Comparison of ENCODE assay signal across 16 cellular contexts in genomic region chr7:109354000-109354399, GRCh38.
DNase-seq lines count a peak whose midpoint lies in the region; ATAC-seq and TF ChIP-seq lines count a peak whose summit lies in the region.
"Had no signal": no experiment of that assay in that cellular context is flagged by ENCODE, and none has a peak within 500 bp of the region (broad histone marks: within the 10 kb centered on the region; RNA-seq: fewer than 3 reads in every experiment).

No MANE protein-coding gene starts in this region.

- H3K4me1 ChIP-seq in smooth muscle cell (ENCODE audit: low read depth) = no peaks in the 10 kb centered on the region
- H3K4me1 ChIP-seq in A673 (ENCODE audit: insufficient read depth, low read length, poor library complexity, severe bottlenecking) = no peaks in the 10 kb centered on the region
- H3K4me1 ChIP-seq: A549 had no signal

- CTCF ChIA-PET in WTC11 (lab: Charles Lee) (no interaction called here), A673 (lab: Charles Lee) (no interaction called here)

- H3K9me3 ChIP-seq in smooth muscle cell (replicated peaks; ENCODE audit: low read depth) (no peaks in the 10 kb centered on the region), A673 (ENCODE audit: low read depth, low read length, poor library complexity, severe bottlenecking) (no peaks in the 10 kb centered on the region)
- H3K9me3 ChIP-seq: A549 had no signal

- no peak for TF ChIP-seq POLR2A in NB4 (IDR thresholded peaks at IDR 0.05; ENCODE audit: extremely low read depth, insufficient read length)

- H3K36me3 Mint-ChIP-seq in WTC11 = no peaks in the 10 kb centered on the region
- H3K36me3 Mint-ChIP-seq: CD14-positive monocyte; CD8-positive, alpha-beta T cell had no signal

- H3F3A ChIP-seq in smooth muscle cell (ENCODE audit: low read depth) = no peaks in the 10 kb centered on the region

- no peak overlapping the region for H3K4me2 ChIP-seq in smooth muscle cell
- H3K4me2 ChIP-seq: A549 had no signal

- H3K27ac Mint-ChIP-seq in WTC11 = no peak overlapping the region
- H3K27ac Mint-ChIP-seq: CD14-positive monocyte; CD8-positive, alpha-beta T cell; H9 had no signal

- H3K4me3 Mint-ChIP-seq in WTC11 = no peak overlapping the region
- H3K4me3 Mint-ChIP-seq: CD14-positive monocyte; CD8-positive, alpha-beta T cell; H9 had no signal

- ATAC-seq in WTC11 = peak; percentile 24; the same call in 1 of the 2 replicates
- ATAC-seq: A549; CD8-positive, alpha-beta T cell had no signal

- H3K4me1 Mint-ChIP-seq in WTC11 = no peaks in the 10 kb centered on the region
- H3K4me1 Mint-ChIP-seq: CD14-positive monocyte, H9 had no signal

- TF ChIP-seq CTCF in NB4 (IDR thresholded peaks at IDR 0.05; ENCODE audit: low read depth, low read length) = no peak
- TF ChIP-seq CTCF in WTC11 (IDR thresholded peaks at IDR 0.05) = no peak
- TF ChIP-seq CTCF in smooth muscle cell (IDR thresholded peaks at IDR 0.05; ENCODE audit: borderline replicate concordance, insufficient read depth, poor library complexity, severe bottlenecking) = no peak
- TF ChIP-seq CTCF in A673 (conservative IDR thresholded peaks at IDR 0.05; ENCODE audit: low read depth, low read length) = no peak

- no peaks in the 10 kb centered on the region for H3K27me3 Mint-ChIP-seq in WTC11 (ENCODE audit: low read depth)

- intact Hi-C loops in A673 (cut with micrococcal nuclease; ENCODE audit: unreplicated experiment) = no loop called here

- no peaks in the 10 kb centered on the region for H3K79me2 ChIP-seq in smooth muscle cell (ENCODE audit: low read depth)

- H3K36me3 ChIP-seq in smooth muscle cell (ENCODE audit: low read depth) (no peaks in the 10 kb centered on the region), A673 (ENCODE audit: insufficient read depth, low read length, poor library complexity, severe bottlenecking) (no peaks in the 10 kb centered on the region)

- no TSS peak for BruUV-seq in A673 (replicated peaks; lab: Mats Ljungman, UMichigan)

- H3K27me3 ChIP-seq in smooth muscle cell (ENCODE audit: low read depth) (no peaks in the 10 kb centered on the region), A673 (replicated peaks; ENCODE audit: insufficient read depth, low read depth, low read length, poor library complexity) (no peaks in the 10 kb centered on the region)

- H3K9me3 Mint-ChIP-seq in WTC11 = no peaks in the 10 kb centered on the region
- H3K9me3 Mint-ChIP-seq: CD14-positive monocyte; CD8-positive, alpha-beta T cell; H9 had no signal

- no peak overlapping the region for H3K27ac ChIP-seq in smooth muscle cell (ENCODE audit: low read depth)
- H3K27ac ChIP-seq in A673 (ENCODE audit: low read depth, low read length, poor library complexity, severe bottlenecking) = no peak overlapping the region
- H3K27ac ChIP-seq: A549, GM23248 had no signal

- H3K4me3 ChIP-seq in NB4 (ENCODE audit: low read depth, low read length) (no peak overlapping the region), smooth muscle cell (no peak overlapping the region), A673 (ENCODE audit: low read depth, low read length, poor library complexity, severe bottlenecking) (no peak overlapping the region)
- H3K4me3 ChIP-seq: A549, GM23248 had no signal

- H3K9ac ChIP-seq in smooth muscle cell (ENCODE audit: low read depth) = no peak overlapping the region
- H3K9ac ChIP-seq: GM23248 had no signal

- no peaks in the 10 kb centered on the region for H4K20me1 ChIP-seq in smooth muscle cell (ENCODE audit: low read depth)

- 58% methylated on average over 3 of the region's 3 CpGs for WGBS in smooth muscle cell (ENCODE audit: low lambda C conversion rate)

- DNase-seq in ELR (ENCODE audit: low read depth) (peak; percentile 29), NB4 (ENCODE audit: low read depth) (peak; percentile 3), WTC11 (ENCODE audit: low spot score) (no peak), smooth muscle cell (lab: John Stamatoyannopoulos, UW; ENCODE audit: unreplicated experiment) (no peak), NCI-H187 treated with DMSO at 0.1 percent for 48 hours (lab: John Stamatoyannopoulos, UW) (no peak), A673 (ENCODE audit: low spot score) (no peak)
- DNase-seq in activated CD8-positive, alpha-beta memory T cell treated with anti-CD3 and anti-CD28 coated beads, Interleukin-2, amount 50 U/mL, for 48 hours = no peak
- DNase-seq: CD8-positive, alpha-beta T cell; COR-L47; DMS153; DMS79 treated with DMSO at 0.1 percent for 48 hours; GM23248; H9; IMR-90 had no signal

- H2AFZ ChIP-seq in smooth muscle cell (ENCODE audit: low read depth) = peak overlapping the region; percentile 58
- H2AFZ ChIP-seq: GM23248 had no signal

- POLR2A ChIA-PET in WTC11 (lab: Charles Lee) (no interaction called here), A673 (lab: Charles Lee; ENCODE audit: low non-redundant PET) (no interaction called here)

TF ChIP-seq in WTC11, 78 proteins besides CTCF, POLR2A, EP300 and RAD21:
- TF ChIP-seq ZNF232 (CRISPR knock-in tag; IDR thresholded peaks at IDR 0.05) = no peak
- TF ChIP-seq KAT7 (CRISPR knock-in tag; IDR thresholded peaks at IDR 0.05; ENCODE audit: borderline replicate concordance) = no peak
- TF ChIP-seq MYBL2 (CRISPR knock-in tag; IDR thresholded peaks at IDR 0.05) = no peak
- TF ChIP-seq SP1 (CRISPR knock-in tag; conservative IDR thresholded peaks at IDR 0.05) = no peak
- no peak for TF ChIP-seq NR3C1 (CRISPR knock-in tag; conservative IDR thresholded peaks at IDR 0.05; ENCODE audit: low read depth)

Comparison
In these comparisons a context has a peak if more than half of its experiments do, and no peak if none do; other contexts are left out.
1. DNase-seq: peak in ELR (single experiment) and NB4 (single experiment); none in WTC11 (single experiment), smooth muscle cell (single experiment), NCI-H187 treated with DMSO at 0.1 percent for 48 hours (single experiment), A673 (single experiment) and activated CD8-positive, alpha-beta memory T cell treated with anti-CD3 and anti-CD28 coated beads, Interleukin-2, amount 50 U/mL, for 48 hours (single experiment).